ENCODE assay signal across 2 cellular contexts in the genomic region with DNA sequence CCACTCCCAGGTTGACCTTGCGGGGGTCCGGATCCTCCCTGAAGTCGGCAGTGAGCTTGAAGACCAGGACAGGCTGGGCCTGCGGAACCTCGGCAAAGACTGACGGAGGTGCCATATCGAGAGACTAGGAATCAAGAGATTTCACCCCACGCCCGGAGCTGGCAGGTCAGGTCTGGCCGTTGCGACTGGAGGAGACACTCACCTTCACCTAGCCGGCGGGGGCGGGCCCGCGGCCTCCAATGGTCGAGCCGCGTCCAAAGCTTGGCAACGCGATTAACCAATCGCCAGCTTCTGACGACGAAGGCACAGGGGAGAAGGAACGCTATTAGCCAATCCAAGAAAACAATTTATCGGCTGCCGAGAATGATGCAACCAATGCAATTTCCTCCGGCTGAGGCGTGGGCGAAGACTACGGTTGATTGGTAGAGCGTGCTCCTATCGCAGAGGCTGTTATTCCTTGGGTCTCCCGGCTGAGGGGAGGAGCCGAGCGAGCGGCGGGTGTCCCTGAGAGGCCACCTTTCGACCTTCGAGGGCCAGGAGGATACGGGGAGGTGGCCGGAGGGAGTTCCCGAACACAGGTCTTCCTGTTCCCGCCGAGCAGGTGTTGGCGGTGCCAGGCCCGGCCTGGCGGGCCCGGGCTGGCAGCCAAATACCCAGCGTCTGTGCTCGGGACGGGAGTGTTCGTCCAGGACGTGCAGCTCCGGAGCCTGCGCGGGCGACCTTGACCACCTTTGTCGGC.
TF ChIP-seq lines count a peak whose summit lies in the region.

A gene (minus strand): TSS at position 174 of the 739 bp plus-strand sequence. CDS start 59 bp downstream, at position 115.

TF ChIP-seq in IMR-90, 13 proteins besides CTCF, POLR2A, EP300 and RAD21:
- TF ChIP-seq, protein P1, sequence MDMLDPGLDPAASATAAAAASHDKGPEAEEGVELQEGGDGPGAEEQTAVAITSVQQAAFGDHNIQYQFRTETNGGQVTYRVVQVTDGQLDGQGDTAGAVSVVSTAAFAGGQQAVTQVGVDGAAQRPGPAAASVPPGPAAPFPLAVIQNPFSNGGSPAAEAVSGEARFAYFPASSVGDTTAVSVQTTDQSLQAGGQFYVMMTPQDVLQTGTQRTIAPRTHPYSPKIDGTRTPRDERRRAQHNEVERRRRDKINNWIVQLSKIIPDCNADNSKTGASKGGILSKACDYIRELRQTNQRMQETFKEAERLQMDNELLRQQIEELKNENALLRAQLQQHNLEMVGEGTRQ (IDR thresholded peaks at IDR 0.05; ENCODE audit: low read depth, low read length), result no peak
- TF ChIP-seq CHD1 (IDR thresholded peaks at IDR 0.05; ENCODE audit: low read depth, low read length) (no peak), SMC3 (IDR thresholded peaks at IDR 0.05; ENCODE audit: low read depth, low read length) (no peak), CEBPB (IDR thresholded peaks at IDR 0.05; ENCODE audit: low read depth, low read length) (peak; percentile 100), RCOR1 (IDR thresholded peaks at IDR 0.05; ENCODE audit: insufficient replicate concordance, low read length) (no peak), NFE2L2 (IDR thresholded peaks at IDR 0.05; ENCODE audit: low read depth, low read length) (no peak), FOS (IDR thresholded peaks at IDR 0.05; ENCODE audit: low read depth, low read length) (peak; percentile 75; the same call in 1 of the 2 replicates), BHLHE40 (IDR thresholded peaks at IDR 0.05; ENCODE audit: low read depth, low read length) (no peak; the same call in 1 of the 2 replicates), MXI1 (IDR thresholded peaks at IDR 0.05; ENCODE audit: borderline replicate concordance, low read depth, low read length) (no peak), MAZ (IDR thresholded peaks at IDR 0.05; ENCODE audit: borderline replicate concordance, low read depth, low read length) (no peak), RFX5 (IDR thresholded peaks at IDR 0.05; ENCODE audit: low read depth, low read length) (peak; percentile 71), MAFK (IDR thresholded peaks at IDR 0.05; ENCODE audit: low read depth, low read length) (peak; percentile 22; the same call in 1 of the 2 replicates)
- TF ChIP-seq, protein P2, sequence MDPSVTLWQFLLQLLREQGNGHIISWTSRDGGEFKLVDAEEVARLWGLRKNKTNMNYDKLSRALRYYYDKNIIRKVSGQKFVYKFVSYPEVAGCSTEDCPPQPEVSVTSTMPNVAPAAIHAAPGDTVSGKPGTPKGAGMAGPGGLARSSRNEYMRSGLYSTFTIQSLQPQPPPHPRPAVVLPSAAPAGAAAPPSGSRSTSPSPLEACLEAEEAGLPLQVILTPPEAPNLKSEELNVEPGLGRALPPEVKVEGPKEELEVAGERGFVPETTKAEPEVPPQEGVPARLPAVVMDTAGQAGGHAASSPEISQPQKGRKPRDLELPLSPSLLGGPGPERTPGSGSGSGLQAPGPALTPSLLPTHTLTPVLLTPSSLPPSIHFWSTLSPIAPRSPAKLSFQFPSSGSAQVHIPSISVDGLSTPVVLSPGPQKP (IDR thresholded peaks at IDR 0.05; ENCODE audit: borderline replicate concordance, low read depth, low read length), result no peak

TF ChIP-seq in endothelial cell of umbilical vein, 7 proteins besides CTCF, POLR2A, EP300 and RAD21:
- peak; percentile 58 for TF ChIP-seq POLR2AphosphoS5 (IDR thresholded peaks at IDR 0.05; ENCODE audit: insufficient read depth, low read depth, low read length)
- TF ChIP-seq EZH2 (IDR thresholded peaks at IDR 0.05; ENCODE audit: borderline replicate concordance, low read depth, low read length, severe bottlenecking), result peak; percentile 62
- TF ChIP-seq GATA2 (IDR thresholded peaks at IDR 0.05; ENCODE audit: insufficient read depth, insufficient read length, low read depth, low read length), result no peak
